Comparison of ENCODE assay signal across 10 cellular contexts in the genomic region with DNA sequence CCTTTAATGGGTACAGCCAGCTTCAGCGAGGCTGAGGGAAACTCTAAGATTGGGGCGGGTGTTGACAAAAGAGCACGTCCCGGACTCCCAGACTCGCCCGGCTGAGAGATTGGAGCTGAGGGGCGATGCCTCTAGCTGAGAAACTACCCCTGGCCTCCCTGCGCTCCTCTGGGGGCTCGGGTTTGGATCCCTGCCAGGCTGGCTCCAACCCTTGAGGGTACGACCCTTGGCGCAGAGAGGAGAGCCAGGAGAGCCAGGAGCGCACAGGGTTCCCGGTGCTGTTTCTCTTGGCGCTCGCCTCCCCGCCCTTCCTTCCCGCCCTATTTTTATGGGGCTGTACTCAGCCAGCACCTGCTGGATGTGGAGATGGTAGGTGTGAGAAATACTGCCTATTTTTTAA. TPM values are rescaled to one million over a fixed set of nuclear protein-coding genes. Genes with fewer than 3 reads are reported as not detected.
"Had no signal": no experiment of that assay in that cellular context is flagged by ENCODE, and none has a peak within 500 bp of the region (broad histone marks: within the 10 kb centered on the region; RNA-seq: fewer than 3 reads in every experiment).

No MANE protein-coding gene starts in this region.

RNA-seq across cellular contexts. Expression of a gene that starts 0.8 kb away (rescaled TPM):
- total RNA-seq: activated CD4-positive, alpha-beta memory T cell treated with anti-CD3 and anti-CD28 coated beads for 36 hours; activated CD8-positive, alpha-beta memory T cell treated with anti-CD3 and anti-CD28 coated beads, Interleukin-2, amount 10 ng/mL, durations not matched to agents 7 days and 5 days; activated naive CD4-positive, alpha-beta T cell treated with anti-CD3 and anti-CD28 coated beads for 36 hours; activated T-helper 2 cell treated with anti-CD3 and anti-CD28 coated beads, Interferon-gamma antibody, Interleukin-2, Interleukin-4, amounts not matched to agents 10 μg/mL and 5 μg/mL and 100 μg/mL, durations not matched to agents 14 hours and 24 hours and 36 hours; bronchial epithelial cell; chondrocyte; dermis microvascular lymphatic vessel endothelial cell; esophagus mucosa; mononuclear cell; T-helper 17 cell had no signal
